Comparison of ENCODE assay signal across 1 cellular context in the genomic region with DNA sequence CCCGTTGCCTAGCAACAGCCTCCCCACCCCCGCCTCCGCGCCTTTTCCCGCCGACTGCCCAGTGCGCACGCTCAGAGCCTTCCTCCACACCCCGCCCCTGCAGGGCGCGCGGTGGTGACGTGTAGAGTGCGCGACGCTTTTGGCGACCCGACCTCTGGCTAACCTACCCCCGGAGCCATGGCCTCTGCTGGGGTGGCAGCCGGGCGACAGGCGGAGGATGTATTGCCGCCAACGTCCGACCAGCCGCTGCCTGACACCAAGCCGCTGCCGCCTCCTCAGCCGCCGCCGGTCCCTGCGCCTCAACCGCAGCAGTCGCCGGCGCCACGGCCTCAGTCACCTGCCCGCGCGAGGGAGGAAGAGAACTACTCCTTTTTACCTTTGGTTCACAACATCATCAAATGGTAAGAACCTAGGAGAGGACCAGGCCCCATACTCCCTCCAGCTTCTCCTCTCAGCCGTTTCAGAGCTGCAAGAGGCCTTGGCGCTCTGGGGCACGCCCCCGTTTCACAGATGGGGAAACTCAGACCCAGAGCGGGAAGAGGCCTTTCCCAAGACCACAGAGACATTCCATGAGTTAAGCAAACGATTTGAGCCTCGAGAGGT.
TF ChIP-seq lines count a peak whose summit lies in the region.

A gene with protein sequence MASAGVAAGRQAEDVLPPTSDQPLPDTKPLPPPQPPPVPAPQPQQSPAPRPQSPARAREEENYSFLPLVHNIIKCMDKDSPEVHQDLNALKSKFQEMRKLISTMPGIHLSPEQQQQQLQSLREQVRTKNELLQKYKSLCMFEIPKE (plus strand): TSS at position 136 of the 603 bp plus-strand sequence. CDS start 42 bp downstream, at position 178.

TF ChIP-seq in HepG2, 621 proteins besides CTCF, POLR2A, EP300 and RAD21 (continued from another document and continues in another):
- TF ChIP-seq, protein P1, sequence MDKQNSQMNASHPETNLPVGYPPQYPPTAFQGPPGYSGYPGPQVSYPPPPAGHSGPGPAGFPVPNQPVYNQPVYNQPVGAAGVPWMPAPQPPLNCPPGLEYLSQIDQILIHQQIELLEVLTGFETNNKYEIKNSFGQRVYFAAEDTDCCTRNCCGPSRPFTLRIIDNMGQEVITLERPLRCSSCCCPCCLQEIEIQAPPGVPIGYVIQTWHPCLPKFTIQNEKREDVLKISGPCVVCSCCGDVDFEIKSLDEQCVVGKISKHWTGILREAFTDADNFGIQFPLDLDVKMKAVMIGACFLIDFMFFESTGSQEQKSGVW (CRISPR knock-in tag; IDR thresholded peaks at IDR 0.05; ENCODE audit: borderline replicate concordance): 0 out of 2 replicates have a peak, but pooled peaks have one; percentile 23
- TF ChIP-seq TEAD3 (CRISPR knock-in tag; optimal IDR thresholded peaks at IDR 0.05; ENCODE audit: borderline replicate concordance) (peak; percentile 17), STAG1 (CRISPR knock-in tag; IDR thresholded peaks at IDR 0.05) (0 out of 2 replicates have a peak, but pooled peaks have one; percentile 10), ZNF670 (CRISPR knock-in tag; IDR thresholded peaks at IDR 0.05; ENCODE audit: borderline replicate concordance) (0 out of 2 replicates have a peak, but pooled peaks have one; percentile 30), ATF7-NPFF (CRISPR knock-in tag; IDR thresholded peaks at IDR 0.05; ENCODE audit: low read depth) (no peak; the same call in 1 of the 2 replicates), PPARG (CRISPR knock-in tag; conservative IDR thresholded peaks at IDR 0.05) (peak; percentile 36; the same call in 1 of the 2 replicates), ZSCAN9 (CRISPR knock-in tag; IDR thresholded peaks at IDR 0.05; ENCODE audit: borderline replicate concordance) (peak; percentile 66; the same call in 1 of the 2 replicates), MEF2D (CRISPR knock-in tag; IDR thresholded peaks at IDR 0.05) (0 out of 2 replicates have a peak, but pooled peaks have one; percentile 45), NR2F6 (IDR thresholded peaks at IDR 0.05) (peak; percentile 52; the same call in 1 of the 2 replicates), NR2F6 (CRISPR knock-in tag; IDR thresholded peaks at IDR 0.05) (peak; percentile 93), ZNF10 (CRISPR knock-in tag; IDR thresholded peaks at IDR 0.05; ENCODE audit: borderline replicate concordance, low read depth) (no peak), PHF20 (CRISPR knock-in tag; IDR thresholded peaks at IDR 0.05) (peak; percentile 93), RFXANK (CRISPR knock-in tag; IDR thresholded peaks at IDR 0.05) (no peak), EHMT2 (IDR thresholded peaks at IDR 0.05; ENCODE audit: borderline replicate concordance, low read depth, low read length) (no peak), MIXL1 (CRISPR knock-in tag; IDR thresholded peaks at IDR 0.05) (0 out of 2 replicates have a peak, but pooled peaks have one; percentile 32), PRPF4 (IDR thresholded peaks at IDR 0.05; ENCODE audit: low read depth, low read length, poor library complexity, severe bottlenecking) (no peak), TBP (CRISPR knock-in tag; IDR thresholded peaks at IDR 0.05) (no peak), MYC (CRISPR knock-in tag; IDR thresholded peaks at IDR 0.05; ENCODE audit: borderline replicate concordance) (peak; percentile 78), ZNF724P (CRISPR knock-in tag; IDR thresholded peaks at IDR 0.05; ENCODE audit: borderline replicate concordance) (no peak), RARA (CRISPR knock-in tag; IDR thresholded peaks at IDR 0.05) (peak; percentile 87), RELA (CRISPR knock-in tag; IDR thresholded peaks at IDR 0.05) (peak; percentile 72; the same call in 1 of the 2 replicates)
- TF ChIP-seq, protein P2, sequence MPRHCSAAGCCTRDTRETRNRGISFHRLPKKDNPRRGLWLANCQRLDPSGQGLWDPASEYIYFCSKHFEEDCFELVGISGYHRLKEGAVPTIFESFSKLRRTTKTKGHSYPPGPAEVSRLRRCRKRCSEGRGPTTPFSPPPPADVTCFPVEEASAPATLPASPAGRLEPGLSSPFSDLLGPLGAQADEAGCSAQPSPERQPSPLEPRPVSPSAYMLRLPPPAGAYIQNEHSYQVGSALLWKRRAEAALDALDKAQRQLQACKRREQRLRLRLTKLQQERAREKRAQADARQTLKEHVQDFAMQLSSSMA (CRISPR knock-in tag; IDR thresholded peaks at IDR 0.05): peak; percentile 76; the same call in 1 of the 2 replicates
- TF ChIP-seq, protein P3, sequence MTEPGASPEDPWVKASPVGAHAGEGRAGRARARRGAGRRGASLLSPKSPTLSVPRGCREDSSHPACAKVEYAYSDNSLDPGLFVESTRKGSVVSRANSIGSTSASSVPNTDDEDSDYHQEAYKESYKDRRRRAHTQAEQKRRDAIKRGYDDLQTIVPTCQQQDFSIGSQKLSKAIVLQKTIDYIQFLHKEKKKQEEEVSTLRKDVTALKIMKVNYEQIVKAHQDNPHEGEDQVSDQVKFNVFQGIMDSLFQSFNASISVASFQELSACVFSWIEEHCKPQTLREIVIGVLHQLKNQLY (CRISPR knock-in tag; IDR thresholded peaks at IDR 0.05): no peak
- TF ChIP-seq, protein P4, sequence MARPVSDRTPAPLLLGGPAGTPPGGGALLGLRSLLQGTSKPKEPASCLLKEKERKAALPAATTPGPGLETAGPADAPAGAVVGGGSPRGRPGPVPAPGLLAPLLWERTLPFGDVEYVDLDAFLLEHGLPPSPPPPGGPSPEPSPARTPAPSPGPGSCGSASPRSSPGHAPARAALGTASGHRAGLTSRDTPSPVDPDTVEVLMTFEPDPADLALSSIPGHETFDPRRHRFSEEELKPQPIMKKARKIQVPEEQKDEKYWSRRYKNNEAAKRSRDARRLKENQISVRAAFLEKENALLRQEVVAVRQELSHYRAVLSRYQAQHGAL (CRISPR knock-in tag; IDR thresholded peaks at IDR 0.05; ENCODE audit: not compliant biosample characterization): no peak
- TF ChIP-seq, protein P5, sequence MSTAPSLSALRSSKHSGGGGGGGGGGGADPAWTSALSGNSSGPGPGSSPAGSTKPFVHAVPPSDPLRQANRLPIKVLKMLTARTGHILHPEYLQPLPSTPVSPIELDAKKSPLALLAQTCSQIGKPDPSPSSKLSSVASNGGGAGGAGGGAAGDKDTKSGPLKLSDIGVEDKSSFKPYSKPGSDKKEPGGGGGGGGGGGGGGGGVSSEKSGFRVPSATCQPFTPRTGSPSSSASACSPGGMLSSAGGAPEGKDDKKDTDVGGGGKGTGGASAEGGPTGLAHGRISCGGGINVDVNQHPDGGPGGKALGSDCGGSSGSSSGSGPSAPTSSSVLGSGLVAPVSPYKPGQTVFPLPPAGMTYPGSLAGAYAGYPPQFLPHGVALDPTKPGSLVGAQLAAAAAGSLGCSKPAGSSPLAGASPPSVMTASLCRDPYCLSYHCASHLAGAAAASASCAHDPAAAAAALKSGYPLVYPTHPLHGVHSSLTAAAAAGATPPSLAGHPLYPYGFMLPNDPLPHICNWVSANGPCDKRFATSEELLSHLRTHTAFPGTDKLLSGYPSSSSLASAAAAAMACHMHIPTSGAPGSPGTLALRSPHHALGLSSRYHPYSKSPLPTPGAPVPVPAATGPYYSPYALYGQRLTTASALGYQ (CRISPR knock-in tag; IDR thresholded peaks at IDR 0.05): 0 out of 2 replicates have a peak, but pooled peaks have one; percentile 38
- TF ChIP-seq, protein P6, sequence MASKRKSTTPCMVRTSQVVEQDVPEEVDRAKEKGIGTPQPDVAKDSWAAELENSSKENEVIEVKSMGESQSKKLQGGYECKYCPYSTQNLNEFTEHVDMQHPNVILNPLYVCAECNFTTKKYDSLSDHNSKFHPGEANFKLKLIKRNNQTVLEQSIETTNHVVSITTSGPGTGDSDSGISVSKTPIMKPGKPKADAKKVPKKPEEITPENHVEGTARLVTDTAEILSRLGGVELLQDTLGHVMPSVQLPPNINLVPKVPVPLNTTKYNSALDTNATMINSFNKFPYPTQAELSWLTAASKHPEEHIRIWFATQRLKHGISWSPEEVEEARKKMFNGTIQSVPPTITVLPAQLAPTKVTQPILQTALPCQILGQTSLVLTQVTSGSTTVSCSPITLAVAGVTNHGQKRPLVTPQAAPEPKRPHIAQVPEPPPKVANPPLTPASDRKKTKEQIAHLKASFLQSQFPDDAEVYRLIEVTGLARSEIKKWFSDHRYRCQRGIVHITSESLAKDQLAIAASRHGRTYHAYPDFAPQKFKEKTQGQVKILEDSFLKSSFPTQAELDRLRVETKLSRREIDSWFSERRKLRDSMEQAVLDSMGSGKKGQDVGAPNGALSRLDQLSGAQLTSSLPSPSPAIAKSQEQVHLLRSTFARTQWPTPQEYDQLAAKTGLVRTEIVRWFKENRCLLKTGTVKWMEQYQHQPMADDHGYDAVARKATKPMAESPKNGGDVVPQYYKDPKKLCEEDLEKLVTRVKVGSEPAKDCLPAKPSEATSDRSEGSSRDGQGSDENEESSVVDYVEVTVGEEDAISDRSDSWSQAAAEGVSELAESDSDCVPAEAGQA (IDR thresholded peaks at IDR 0.05; ENCODE audit: low read depth): peak; percentile 92
- TF ChIP-seq, protein P6 (CRISPR knock-in tag; IDR thresholded peaks at IDR 0.05; ENCODE audit: borderline replicate concordance): no peak
- TF ChIP-seq, protein P7, sequence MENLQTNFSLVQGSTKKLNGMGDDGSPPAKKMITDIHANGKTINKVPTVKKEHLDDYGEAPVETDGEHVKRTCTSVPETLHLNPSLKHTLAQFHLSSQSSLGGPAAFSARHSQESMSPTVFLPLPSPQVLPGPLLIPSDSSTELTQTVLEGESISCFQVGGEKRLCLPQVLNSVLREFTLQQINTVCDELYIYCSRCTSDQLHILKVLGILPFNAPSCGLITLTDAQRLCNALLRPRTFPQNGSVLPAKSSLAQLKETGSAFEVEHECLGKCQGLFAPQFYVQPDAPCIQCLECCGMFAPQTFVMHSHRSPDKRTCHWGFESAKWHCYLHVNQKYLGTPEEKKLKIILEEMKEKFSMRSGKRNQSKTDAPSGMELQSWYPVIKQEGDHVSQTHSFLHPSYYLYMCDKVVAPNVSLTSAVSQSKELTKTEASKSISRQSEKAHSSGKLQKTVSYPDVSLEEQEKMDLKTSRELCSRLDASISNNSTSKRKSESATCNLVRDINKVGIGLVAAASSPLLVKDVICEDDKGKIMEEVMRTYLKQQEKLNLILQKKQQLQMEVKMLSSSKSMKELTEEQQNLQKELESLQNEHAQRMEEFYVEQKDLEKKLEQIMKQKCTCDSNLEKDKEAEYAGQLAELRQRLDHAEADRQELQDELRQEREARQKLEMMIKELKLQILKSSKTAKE (CRISPR knock-in tag; IDR thresholded peaks at IDR 0.05; ENCODE audit: borderline replicate concordance): peak; percentile 56; the same call in 1 of the 2 replicates
- TF ChIP-seq, protein P8, sequence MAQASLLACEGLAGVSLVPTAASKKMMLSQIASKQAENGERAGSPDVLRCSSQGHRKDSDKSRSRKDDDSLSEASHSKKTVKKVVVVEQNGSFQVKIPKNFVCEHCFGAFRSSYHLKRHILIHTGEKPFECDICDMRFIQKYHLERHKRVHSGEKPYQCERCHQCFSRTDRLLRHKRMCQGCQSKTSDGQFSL (CRISPR knock-in tag; IDR thresholded peaks at IDR 0.05): 0 out of 2 replicates have a peak, but pooled peaks have one; percentile 62
- TF ChIP-seq, protein P9, sequence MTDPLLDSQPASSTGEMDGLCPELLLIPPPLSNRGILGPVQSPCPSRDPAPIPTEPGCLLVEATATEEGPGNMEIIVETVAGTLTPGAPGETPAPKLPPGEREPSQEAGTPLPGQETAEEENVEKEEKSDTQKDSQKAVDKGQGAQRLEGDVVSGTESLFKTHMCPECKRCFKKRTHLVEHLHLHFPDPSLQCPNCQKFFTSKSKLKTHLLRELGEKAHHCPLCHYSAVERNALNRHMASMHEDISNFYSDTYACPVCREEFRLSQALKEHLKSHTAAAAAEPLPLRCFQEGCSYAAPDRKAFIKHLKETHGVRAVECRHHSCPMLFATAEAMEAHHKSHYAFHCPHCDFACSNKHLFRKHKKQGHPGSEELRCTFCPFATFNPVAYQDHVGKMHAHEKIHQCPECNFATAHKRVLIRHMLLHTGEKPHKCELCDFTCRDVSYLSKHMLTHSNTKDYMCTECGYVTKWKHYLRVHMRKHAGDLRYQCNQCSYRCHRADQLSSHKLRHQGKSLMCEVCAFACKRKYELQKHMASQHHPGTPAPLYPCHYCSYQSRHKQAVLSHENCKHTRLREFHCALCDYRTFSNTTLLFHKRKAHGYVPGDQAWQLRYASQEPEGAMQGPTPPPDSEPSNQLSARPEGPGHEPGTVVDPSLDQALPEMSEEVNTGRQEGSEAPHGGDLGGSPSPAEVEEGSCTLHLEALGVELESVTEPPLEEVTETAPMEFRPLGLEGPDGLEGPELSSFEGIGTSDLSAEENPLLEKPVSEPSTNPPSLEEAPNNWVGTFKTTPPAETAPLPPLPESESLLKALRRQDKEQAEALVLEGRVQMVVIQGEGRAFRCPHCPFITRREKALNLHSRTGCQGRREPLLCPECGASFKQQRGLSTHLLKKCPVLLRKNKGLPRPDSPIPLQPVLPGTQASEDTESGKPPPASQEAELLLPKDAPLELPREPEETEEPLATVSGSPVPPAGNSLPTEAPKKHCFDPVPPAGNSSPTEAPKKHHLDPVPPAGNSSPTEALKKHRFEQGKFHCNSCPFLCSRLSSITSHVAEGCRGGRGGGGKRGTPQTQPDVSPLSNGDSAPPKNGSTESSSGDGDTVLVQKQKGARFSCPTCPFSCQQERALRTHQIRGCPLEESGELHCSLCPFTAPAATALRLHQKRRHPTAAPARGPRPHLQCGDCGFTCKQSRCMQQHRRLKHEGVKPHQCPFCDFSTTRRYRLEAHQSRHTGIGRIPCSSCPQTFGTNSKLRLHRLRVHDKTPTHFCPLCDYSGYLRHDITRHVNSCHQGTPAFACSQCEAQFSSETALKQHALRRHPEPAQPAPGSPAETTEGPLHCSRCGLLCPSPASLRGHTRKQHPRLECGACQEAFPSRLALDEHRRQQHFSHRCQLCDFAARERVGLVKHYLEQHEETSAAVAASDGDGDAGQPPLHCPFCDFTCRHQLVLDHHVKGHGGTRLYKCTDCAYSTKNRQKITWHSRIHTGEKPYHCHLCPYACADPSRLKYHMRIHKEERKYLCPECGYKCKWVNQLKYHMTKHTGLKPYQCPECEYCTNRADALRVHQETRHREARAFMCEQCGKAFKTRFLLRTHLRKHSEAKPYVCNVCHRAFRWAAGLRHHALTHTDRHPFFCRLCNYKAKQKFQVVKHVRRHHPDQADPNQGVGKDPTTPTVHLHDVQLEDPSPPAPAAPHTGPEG (CRISPR knock-in tag; IDR thresholded peaks at IDR 0.05): 0 out of 2 replicates have a peak, but pooled peaks have one; percentile 41
